Comparison of ENCODE assay signal across 1 cellular context in genomic region chr4:74005528-74005927, GRCh38.
TF ChIP-seq lines count a peak whose summit lies in the region.

No MANE protein-coding gene starts in this region.

TF ChIP-seq in endothelial cell of umbilical vein, 7 proteins besides CTCF, POLR2A, EP300 and RAD21:
- no peak for TF ChIP-seq EZH2 (IDR thresholded peaks at IDR 0.05; ENCODE audit: borderline replicate concordance, low read depth, low read length, severe bottlenecking)
- TF ChIP-seq MYC (IDR thresholded peaks at IDR 0.05; ENCODE audit: low read depth, low read length) = no peak
- TF ChIP-seq FOS (IDR thresholded peaks at IDR 0.05; ENCODE audit: borderline replicate concordance, insufficient read depth, low read length) = no peak
- TF ChIP-seq POLR2AphosphoS5 (IDR thresholded peaks at IDR 0.05; ENCODE audit: insufficient read depth, low read depth, low read length) = no peak
- no peak for TF ChIP-seq MAX (IDR thresholded peaks at IDR 0.05; ENCODE audit: insufficient read depth, insufficient read length)
- no peak for TF ChIP-seq JUN (IDR thresholded peaks at IDR 0.05; ENCODE audit: borderline replicate concordance, insufficient read depth, insufficient read length, low read depth)
- TF ChIP-seq GATA2 (IDR thresholded peaks at IDR 0.05; ENCODE audit: insufficient read depth, insufficient read length, low read depth, low read length) = no peak
